1 cellular context compared by ENCODE assay signal in the genomic region with DNA sequence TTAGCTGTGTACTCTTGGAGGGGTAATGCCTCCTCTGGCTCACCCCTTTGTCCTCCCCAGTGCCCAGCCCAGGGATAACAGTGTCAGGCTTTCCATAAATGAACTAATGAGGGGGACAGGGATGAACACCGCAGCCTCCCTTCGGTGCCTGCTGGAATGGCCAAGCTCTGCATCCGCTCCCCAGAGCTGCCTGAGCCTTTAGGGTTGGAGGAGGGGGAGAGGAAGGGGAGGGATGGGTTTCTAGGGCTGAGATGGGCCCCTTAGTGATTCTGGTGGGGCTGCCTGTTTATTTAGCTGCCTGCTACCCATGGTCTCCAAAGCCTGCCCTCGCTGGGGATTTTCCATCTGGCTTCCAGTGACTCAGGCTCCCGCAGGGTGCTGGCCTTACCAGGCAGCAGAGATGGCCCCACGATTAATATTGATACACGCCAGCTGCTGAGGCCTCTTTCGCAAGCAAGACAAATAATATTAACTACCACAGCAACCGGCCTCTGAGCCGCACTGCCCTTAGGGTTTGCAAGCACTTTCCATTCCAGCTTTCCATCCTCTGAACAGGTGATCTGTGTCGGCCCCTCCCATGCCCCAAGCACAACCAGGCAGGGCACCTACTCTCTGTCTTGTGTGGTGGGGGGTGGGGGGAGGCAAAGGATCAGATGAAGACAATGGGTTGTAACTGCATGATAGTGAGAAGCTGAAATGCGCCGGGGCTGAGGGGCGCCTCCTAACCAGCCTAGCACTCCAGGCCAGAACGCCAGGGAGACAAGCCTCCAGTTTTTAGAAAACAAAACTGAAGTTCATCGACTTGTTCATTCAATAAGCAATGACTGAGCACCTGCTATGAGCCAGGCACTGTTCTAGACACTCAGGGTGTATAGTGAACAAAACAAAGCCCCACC.
TF ChIP-seq lines count a peak whose summit lies in the region.

No MANE protein-coding gene starts in this region.

TF ChIP-seq in HepG2, 621 proteins besides CTCF, POLR2A, EP300 and RAD21 (continued from another document and continues in another):
- TF ChIP-seq, protein P1, sequence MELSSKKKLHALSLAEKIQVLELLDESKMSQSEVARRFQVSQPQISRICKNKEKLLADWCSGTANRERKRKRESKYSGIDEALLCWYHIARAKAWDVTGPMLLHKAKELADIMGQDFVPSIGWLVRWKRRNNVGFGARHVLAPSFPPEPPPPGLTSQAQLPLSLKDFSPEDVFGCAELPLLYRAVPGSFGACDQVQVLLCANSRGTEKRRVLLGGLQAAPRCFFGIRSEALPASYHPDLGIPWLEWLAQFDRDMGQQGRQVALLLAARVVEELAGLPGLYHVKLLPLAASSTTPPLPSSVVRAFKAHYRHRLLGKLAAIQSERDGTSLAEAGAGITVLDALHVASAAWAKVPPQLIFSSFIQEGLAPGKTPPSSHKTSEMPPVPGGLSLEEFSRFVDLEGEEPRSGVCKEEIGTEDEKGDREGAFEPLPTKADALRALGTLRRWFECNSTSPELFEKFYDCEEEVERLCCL (CRISPR knock-in tag; IDR thresholded peaks at IDR 0.05; ENCODE audit: borderline replicate concordance) = no peak
- TF ChIP-seq CEBPG (CRISPR knock-in tag; IDR thresholded peaks at IDR 0.05) (peak; percentile 69), SKI (IDR thresholded peaks at IDR 0.05; ENCODE audit: partially characterized antibody) (no peak), RFXANK (CRISPR knock-in tag; IDR thresholded peaks at IDR 0.05) (no peak), ZNF256 (CRISPR knock-in tag; conservative IDR thresholded peaks at IDR 0.05) (no peak), SRF (IDR thresholded peaks at IDR 0.05; ENCODE audit: low read depth, low read length) (no peak), EED (CRISPR knock-in tag; IDR thresholded peaks at IDR 0.05) (no peak), ZNF446 (CRISPR knock-in tag; IDR thresholded peaks at IDR 0.05) (no peak), FOXA1 (IDR thresholded peaks at IDR 0.05) (no peak), FOXA1 (CRISPR knock-in tag; IDR thresholded peaks at IDR 0.05) (peak; percentile 46; the same call in 1 of the 2 replicates), RAD51 (IDR thresholded peaks at IDR 0.05; ENCODE audit: borderline replicate concordance) (no peak), MTA1 (CRISPR knock-in tag; IDR thresholded peaks at IDR 0.05; ENCODE audit: borderline replicate concordance) (0 out of 2 replicates have a peak, but pooled peaks have one; percentile 26), RFX5 (IDR thresholded peaks at IDR 0.05; ENCODE audit: low read depth, low read length) (no peak), ATAD3A (CRISPR knock-in tag; IDR thresholded peaks at IDR 0.05) (no peak), ZFAT (CRISPR knock-in tag; conservative IDR thresholded peaks at IDR 0.05) (no peak)
- TF ChIP-seq, protein P2, sequence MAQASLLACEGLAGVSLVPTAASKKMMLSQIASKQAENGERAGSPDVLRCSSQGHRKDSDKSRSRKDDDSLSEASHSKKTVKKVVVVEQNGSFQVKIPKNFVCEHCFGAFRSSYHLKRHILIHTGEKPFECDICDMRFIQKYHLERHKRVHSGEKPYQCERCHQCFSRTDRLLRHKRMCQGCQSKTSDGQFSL (CRISPR knock-in tag; IDR thresholded peaks at IDR 0.05) = no peak
- TF ChIP-seq, protein P3, sequence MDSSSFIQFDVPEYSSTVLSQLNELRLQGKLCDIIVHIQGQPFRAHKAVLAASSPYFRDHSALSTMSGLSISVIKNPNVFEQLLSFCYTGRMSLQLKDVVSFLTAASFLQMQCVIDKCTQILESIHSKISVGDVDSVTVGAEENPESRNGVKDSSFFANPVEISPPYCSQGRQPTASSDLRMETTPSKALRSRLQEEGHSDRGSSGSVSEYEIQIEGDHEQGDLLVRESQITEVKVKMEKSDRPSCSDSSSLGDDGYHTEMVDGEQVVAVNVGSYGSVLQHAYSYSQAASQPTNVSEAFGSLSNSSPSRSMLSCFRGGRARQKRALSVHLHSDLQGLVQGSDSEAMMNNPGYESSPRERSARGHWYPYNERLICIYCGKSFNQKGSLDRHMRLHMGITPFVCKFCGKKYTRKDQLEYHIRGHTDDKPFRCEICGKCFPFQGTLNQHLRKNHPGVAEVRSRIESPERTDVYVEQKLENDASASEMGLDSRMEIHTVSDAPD (CRISPR knock-in tag; IDR thresholded peaks at IDR 0.05) = 0 out of 2 replicates have a peak, but pooled peaks have one; percentile 27
- TF ChIP-seq, protein P4, sequence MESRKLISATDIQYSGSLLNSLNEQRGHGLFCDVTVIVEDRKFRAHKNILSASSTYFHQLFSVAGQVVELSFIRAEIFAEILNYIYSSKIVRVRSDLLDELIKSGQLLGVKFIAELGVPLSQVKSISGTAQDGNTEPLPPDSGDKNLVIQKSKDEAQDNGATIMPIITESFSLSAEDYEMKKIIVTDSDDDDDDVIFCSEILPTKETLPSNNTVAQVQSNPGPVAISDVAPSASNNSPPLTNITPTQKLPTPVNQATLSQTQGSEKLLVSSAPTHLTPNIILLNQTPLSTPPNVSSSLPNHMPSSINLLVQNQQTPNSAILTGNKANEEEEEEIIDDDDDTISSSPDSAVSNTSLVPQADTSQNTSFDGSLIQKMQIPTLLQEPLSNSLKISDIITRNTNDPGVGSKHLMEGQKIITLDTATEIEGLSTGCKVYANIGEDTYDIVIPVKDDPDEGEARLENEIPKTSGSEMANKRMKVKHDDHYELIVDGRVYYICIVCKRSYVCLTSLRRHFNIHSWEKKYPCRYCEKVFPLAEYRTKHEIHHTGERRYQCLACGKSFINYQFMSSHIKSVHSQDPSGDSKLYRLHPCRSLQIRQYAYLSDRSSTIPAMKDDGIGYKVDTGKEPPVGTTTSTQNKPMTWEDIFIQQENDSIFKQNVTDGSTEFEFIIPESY (CRISPR knock-in tag; IDR thresholded peaks at IDR 0.05) = no peak
- TF ChIP-seq, protein P5, sequence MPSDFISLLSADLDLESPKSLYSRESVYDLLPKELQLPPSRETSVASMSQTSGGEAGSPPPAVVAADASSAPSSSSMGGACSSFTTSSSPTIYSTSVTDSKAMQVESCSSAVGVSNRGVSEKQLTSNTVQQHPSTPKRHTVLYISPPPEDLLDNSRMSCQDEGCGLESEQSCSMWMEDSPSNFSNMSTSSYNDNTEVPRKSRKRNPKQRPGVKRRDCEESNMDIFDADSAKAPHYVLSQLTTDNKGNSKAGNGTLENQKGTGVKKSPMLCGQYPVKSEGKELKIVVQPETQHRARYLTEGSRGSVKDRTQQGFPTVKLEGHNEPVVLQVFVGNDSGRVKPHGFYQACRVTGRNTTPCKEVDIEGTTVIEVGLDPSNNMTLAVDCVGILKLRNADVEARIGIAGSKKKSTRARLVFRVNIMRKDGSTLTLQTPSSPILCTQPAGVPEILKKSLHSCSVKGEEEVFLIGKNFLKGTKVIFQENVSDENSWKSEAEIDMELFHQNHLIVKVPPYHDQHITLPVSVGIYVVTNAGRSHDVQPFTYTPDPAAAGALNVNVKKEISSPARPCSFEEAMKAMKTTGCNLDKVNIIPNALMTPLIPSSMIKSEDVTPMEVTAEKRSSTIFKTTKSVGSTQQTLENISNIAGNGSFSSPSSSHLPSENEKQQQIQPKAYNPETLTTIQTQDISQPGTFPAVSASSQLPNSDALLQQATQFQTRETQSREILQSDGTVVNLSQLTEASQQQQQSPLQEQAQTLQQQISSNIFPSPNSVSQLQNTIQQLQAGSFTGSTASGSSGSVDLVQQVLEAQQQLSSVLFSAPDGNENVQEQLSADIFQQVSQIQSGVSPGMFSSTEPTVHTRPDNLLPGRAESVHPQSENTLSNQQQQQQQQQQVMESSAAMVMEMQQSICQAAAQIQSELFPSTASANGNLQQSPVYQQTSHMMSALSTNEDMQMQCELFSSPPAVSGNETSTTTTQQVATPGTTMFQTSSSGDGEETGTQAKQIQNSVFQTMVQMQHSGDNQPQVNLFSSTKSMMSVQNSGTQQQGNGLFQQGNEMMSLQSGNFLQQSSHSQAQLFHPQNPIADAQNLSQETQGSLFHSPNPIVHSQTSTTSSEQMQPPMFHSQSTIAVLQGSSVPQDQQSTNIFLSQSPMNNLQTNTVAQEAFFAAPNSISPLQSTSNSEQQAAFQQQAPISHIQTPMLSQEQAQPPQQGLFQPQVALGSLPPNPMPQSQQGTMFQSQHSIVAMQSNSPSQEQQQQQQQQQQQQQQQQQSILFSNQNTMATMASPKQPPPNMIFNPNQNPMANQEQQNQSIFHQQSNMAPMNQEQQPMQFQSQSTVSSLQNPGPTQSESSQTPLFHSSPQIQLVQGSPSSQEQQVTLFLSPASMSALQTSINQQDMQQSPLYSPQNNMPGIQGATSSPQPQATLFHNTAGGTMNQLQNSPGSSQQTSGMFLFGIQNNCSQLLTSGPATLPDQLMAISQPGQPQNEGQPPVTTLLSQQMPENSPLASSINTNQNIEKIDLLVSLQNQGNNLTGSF (CRISPR knock-in tag; IDR thresholded peaks at IDR 0.05) = no peak
- TF ChIP-seq, protein P6, sequence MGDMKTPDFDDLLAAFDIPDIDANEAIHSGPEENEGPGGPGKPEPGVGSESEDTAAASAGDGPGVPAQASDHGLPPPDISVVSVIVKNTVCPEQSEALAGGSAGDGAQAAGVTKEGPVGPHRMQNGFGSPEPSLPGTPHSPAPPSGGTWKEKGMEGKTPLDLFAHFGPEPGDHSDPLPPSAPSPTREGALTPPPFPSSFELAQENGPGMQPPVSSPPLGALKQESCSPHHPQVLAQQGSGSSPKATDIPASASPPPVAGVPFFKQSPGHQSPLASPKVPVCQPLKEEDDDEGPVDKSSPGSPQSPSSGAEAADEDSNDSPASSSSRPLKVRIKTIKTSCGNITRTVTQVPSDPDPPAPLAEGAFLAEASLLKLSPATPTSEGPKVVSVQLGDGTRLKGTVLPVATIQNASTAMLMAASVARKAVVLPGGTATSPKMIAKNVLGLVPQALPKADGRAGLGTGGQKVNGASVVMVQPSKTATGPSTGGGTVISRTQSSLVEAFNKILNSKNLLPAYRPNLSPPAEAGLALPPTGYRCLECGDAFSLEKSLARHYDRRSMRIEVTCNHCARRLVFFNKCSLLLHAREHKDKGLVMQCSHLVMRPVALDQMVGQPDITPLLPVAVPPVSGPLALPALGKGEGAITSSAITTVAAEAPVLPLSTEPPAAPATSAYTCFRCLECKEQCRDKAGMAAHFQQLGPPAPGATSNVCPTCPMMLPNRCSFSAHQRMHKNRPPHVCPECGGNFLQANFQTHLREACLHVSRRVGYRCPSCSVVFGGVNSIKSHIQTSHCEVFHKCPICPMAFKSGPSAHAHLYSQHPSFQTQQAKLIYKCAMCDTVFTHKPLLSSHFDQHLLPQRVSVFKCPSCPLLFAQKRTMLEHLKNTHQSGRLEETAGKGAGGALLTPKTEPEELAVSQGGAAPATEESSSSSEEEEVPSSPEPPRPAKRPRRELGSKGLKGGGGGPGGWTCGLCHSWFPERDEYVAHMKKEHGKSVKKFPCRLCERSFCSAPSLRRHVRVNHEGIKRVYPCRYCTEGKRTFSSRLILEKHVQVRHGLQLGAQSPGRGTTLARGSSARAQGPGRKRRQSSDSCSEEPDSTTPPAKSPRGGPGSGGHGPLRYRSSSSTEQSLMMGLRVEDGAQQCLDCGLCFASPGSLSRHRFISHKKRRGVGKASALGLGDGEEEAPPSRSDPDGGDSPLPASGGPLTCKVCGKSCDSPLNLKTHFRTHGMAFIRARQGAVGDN (CRISPR knock-in tag; IDR thresholded peaks at IDR 0.05) = 0 out of 2 replicates have a peak, but pooled peaks have one; percentile 24
- TF ChIP-seq, protein P7, sequence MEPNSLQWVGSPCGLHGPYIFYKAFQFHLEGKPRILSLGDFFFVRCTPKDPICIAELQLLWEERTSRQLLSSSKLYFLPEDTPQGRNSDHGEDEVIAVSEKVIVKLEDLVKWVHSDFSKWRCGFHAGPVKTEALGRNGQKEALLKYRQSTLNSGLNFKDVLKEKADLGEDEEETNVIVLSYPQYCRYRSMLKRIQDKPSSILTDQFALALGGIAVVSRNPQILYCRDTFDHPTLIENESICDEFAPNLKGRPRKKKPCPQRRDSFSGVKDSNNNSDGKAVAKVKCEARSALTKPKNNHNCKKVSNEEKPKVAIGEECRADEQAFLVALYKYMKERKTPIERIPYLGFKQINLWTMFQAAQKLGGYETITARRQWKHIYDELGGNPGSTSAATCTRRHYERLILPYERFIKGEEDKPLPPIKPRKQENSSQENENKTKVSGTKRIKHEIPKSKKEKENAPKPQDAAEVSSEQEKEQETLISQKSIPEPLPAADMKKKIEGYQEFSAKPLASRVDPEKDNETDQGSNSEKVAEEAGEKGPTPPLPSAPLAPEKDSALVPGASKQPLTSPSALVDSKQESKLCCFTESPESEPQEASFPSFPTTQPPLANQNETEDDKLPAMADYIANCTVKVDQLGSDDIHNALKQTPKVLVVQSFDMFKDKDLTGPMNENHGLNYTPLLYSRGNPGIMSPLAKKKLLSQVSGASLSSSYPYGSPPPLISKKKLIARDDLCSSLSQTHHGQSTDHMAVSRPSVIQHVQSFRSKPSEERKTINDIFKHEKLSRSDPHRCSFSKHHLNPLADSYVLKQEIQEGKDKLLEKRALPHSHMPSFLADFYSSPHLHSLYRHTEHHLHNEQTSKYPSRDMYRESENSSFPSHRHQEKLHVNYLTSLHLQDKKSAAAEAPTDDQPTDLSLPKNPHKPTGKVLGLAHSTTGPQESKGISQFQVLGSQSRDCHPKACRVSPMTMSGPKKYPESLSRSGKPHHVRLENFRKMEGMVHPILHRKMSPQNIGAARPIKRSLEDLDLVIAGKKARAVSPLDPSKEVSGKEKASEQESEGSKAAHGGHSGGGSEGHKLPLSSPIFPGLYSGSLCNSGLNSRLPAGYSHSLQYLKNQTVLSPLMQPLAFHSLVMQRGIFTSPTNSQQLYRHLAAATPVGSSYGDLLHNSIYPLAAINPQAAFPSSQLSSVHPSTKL (CRISPR knock-in tag; IDR thresholded peaks at IDR 0.05) = peak; percentile 58; the same call in 1 of the 2 replicates
- TF ChIP-seq, protein P8, sequence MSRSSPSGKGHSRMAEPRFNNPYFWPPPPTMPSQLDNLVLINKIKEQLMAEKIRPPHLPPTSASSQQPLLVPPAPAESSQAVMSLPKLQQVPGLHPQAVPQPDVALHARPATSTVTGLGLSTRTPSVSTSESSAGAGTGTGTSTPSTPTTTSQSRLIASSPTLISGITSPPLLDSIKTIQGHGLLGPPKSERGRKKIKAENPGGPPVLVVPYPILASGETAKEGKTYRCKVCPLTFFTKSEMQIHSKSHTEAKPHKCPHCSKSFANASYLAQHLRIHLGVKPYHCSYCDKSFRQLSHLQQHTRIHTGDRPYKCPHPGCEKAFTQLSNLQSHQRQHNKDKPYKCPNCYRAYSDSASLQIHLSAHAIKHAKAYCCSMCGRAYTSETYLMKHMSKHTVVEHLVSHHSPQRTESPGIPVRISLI (CRISPR knock-in tag; IDR thresholded peaks at IDR 0.05; ENCODE audit: borderline replicate concordance) = no peak
